ENCODE assay signal across 20 cellular contexts in genomic region chr15:64288577-64288976, GRCh38.
DNase-seq lines count a peak whose midpoint lies in the region; ATAC-seq and TF ChIP-seq lines count a peak whose summit lies in the region.
"Had no signal": no experiment of that assay in that cellular context is flagged by ENCODE, and none has a peak within 500 bp of the region (broad histone marks: within the 10 kb centered on the region; RNA-seq: fewer than 3 reads in every experiment).

No MANE protein-coding gene starts in this region.

- no peak overlapping the region for H2AFZ ChIP-seq in fibroblast of lung (ENCODE audit: low read length)
- H2AFZ ChIP-seq: PC-9 had no signal

- no peak for ATAC-seq in GM18868 (IDR thresholded peaks at IDR 0.05; ENCODE audit: unreplicated experiment)
- ATAC-seq: activated CD4-positive, alpha-beta T cell treated with anti-CD3 and anti-CD28 coated beads for 36 hours; activated CD8-positive, alpha-beta memory T cell treated with anti-CD3 and anti-CD28 coated beads, Interleukin-2, amount 10 ng/mL, durations not matched to agents 7 days and 5 days; gastroesophageal sphincter; SK-N-SH treated with all-trans-retinoic acid at 6 μM for 48 hours had no signal

- no peaks in the 10 kb centered on the region for H4K20me1 ChIP-seq in fibroblast of lung (ENCODE audit: control insufficient read depth, extremely low read depth, insufficient read depth, low read length)

- no peak overlapping the region for H3K4me3 ChIP-seq in fibroblast of lung (replicated peaks in 1 of 4; ENCODE audit: control extremely low read depth in 1 of 4, insufficient read depth in 1 of 4, low read depth in 3 of 4, low read length in 4 of 4)
- H3K4me3 ChIP-seq: adrenal gland, gastroesophageal sphincter, pancreas, PC-9 had no signal

- H3K27ac ChIP-seq in 22Rv1 (peak overlapping the region; percentile 52; the same call in 1 of the 2 replicates), fibroblast of lung (ENCODE audit: insufficient read depth, low read length) (no peak overlapping the region)
- H3K27ac ChIP-seq: adrenal gland, gastroesophageal sphincter, pancreas, PC-9 had no signal

- H3K79me2 ChIP-seq in fibroblast of lung (ENCODE audit: control insufficient read depth, insufficient read depth, low read length), result peaks cover 22% of the 10 kb centered on the region

- no peaks in the 10 kb centered on the region for H3K9me3 ChIP-seq in fibroblast of lung (ENCODE audit: control insufficient read depth, insufficient read depth, low read depth, low read length)
- H3K9me3 ChIP-seq: adrenal gland, Caco-2, gastroesophageal sphincter, pancreas had no signal

- DNase-seq in ELR (ENCODE audit: low read depth) (peak; percentile 75), NCI-H69 (lab: John Stamatoyannopoulos, UW) (peak; percentile 50), fibroblast of lung (ENCODE audit: low read depth in 2 of 2) (peak; percentile 53 to 74), SW 1271 (lab: John Stamatoyannopoulos, UW) (no peak), hypothalamus (lab: John Stamatoyannopoulos, UW) (no peak), cortex of kidney (lab: John Stamatoyannopoulos, UW) (no peak)
- DNase-seq: activated CD4-positive, alpha-beta T cell treated with anti-CD3 and anti-CD28 coated beads for 36 hours; activated CD8-positive, alpha-beta memory T cell treated with anti-CD3 and anti-CD28 coated beads, Interleukin-2, amount 10 ng/mL, durations not matched to agents 7 days and 5 days; adrenal gland; Caco-2; GOT3; NCI-H187 treated with DMSO at 0.1 percent for 48 hours; NCI-H526; pancreas; PC-9; small intestine had no signal

- H3K27me3 ChIP-seq in fibroblast of lung (ENCODE audit: control insufficient read depth, insufficient read depth, low read length), result no peaks in the 10 kb centered on the region
- H3K27me3 ChIP-seq: adrenal gland, gastroesophageal sphincter, pancreas had no signal

- peaks cover 3% of the 10 kb centered on the region for H3K4me1 ChIP-seq in fibroblast of lung (ENCODE audit: control insufficient read depth, extremely low read depth, insufficient read depth, low read length)
- H3K4me1 ChIP-seq: Caco-2, gastroesophageal sphincter had no signal

- no peak for TF ChIP-seq CTCF in 22Rv1 (IDR thresholded peaks at IDR 0.05)
- no peak for TF ChIP-seq CTCF in fibroblast of lung (conservative IDR thresholded peaks at IDR 0.05 in 1 of 2, IDR thresholded peaks at IDR 0.05 in 1 of 2; ENCODE audit: low read depth in 1 of 2, low read length in 2 of 2)

- H3K9ac ChIP-seq in fibroblast of lung (ENCODE audit: insufficient read depth, low read length), result no peak overlapping the region

- no peak overlapping the region for H3K4me2 ChIP-seq in fibroblast of lung (ENCODE audit: extremely low read depth, insufficient read depth, low read length)
- H3K4me2 ChIP-seq: PC-9 had no signal

- no peaks in the 10 kb centered on the region for H3K36me3 ChIP-seq in fibroblast of lung (ENCODE audit: control insufficient read depth, insufficient read depth, low read length)
- H3K36me3 ChIP-seq: adrenal gland, gastroesophageal sphincter, pancreas had no signal

Comparison
In these comparisons a context has a peak if more than half of its experiments do, and no peak if none do; other contexts are left out.
1. DNase-seq: peak in ELR (single experiment), NCI-H69 (single experiment) and fibroblast of lung (2 of 2); none in SW 1271 (0 of 2), hypothalamus (0 of 51) and cortex of kidney (single experiment).